Comparison of ENCODE assay signal across 21 cellular contexts in the genomic region with DNA sequence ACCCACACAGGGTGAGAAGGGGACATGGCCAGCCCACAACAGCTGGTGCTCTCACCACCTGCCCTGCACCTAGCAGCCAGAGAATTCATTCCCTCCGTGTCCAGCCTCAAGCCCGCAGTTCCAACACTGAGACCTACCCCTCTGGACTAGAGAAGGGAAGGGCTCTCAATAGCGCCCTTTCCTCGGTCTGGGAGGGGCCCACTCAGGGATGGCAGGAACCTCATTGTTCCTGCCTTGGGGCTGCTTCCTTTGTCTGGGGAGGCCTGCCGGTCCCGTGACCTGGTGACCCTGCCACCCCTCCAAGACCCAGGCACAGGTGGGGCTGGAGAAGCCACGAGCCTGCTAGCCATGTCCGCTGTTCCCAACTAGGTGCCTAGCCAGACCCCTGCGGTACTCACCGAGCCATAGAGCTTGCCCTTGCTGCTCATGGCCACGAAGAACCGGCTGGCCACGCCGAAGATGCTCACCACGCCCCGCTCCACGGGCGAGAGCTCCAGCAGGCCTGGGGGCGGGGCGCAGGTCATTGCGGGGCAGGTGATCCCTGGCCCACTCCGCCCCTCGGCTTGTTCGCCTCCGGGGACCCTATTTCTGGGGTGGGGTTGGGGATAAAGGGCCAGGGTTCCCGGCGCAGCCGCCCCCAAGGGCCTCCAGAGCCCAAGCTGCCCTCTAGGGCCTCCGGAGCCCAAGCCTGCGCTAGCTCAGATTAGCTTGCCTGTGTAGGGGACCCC. TPM values are rescaled to one million over a fixed set of nuclear protein-coding genes. Genes with fewer than 3 reads are reported as not detected.
"Had no signal": no experiment of that assay in that cellular context is flagged by ENCODE, and none has a peak within 500 bp of the region (broad histone marks: within the 10 kb centered on the region; RNA-seq: fewer than 3 reads in every experiment).

No MANE protein-coding gene starts in this region.

- H3K36me3 Mint-ChIP-seq: stimulated activated naive B cell treated with anti-CD40 and anti-IgM and Interleukin-4, amounts not matched to agents 10 μg/mL and 1 μg/mL and 100 μg/mL, for 72 hours; T-cell had no signal

- H3K27ac Mint-ChIP-seq: stimulated activated naive B cell treated with anti-CD40 and anti-IgM and Interleukin-4, amounts not matched to agents 10 μg/mL and 1 μg/mL and 100 μg/mL, for 72 hours; T-cell had no signal

- H3K9me3 ChIP-seq: gastrocnemius medialis, lower lobe of right lung, transverse colon, vagina had no signal

- ATAC-seq: gastrocnemius medialis; heart left ventricle; left cardiac atrium; stimulated activated naive B cell treated with anti-CD40 and anti-IgM and Interleukin-4, amounts not matched to agents 10 μg/mL and 1 μg/mL and 100 μg/mL, for 72 hours; T-cell had no signal

- H3K4me1 Mint-ChIP-seq: T-cell had no signal

- H3K4me3 ChIP-seq: gastrocnemius medialis, heart left ventricle, lower lobe of right lung, transverse colon, vagina had no signal

- H3K27ac ChIP-seq: gastrocnemius medialis, heart left ventricle, lower lobe of right lung, transverse colon, vagina had no signal

- H3K9me3 Mint-ChIP-seq: stimulated activated naive B cell treated with anti-CD40 and anti-IgM and Interleukin-4, amounts not matched to agents 10 μg/mL and 1 μg/mL and 100 μg/mL, for 72 hours; T-cell had no signal

- DNase-seq: activated CD4-positive, alpha-beta T cell treated with anti-CD3 and anti-CD28 coated beads for 1 hour; activated CD4-positive, alpha-beta T cell treated with anti-CD3 and anti-CD28 coated beads, Interleukin-2, amount 50 U/mL, for 4 hours; activated naive CD4-positive, alpha-beta T cell treated with anti-CD3 and anti-CD28 coated beads, Interleukin-2, amount 50 U/mL, for 16 hours; erythroblast; gastrocnemius medialis; heart left ventricle; left cardiac atrium; lower lobe of right lung; midbrain; stimulated activated CD4-positive, alpha-beta T cell treated with anti-CD3 and anti-CD28 coated beads, Interleukin-15, amount 100 ng/mL, for 24 hours; stimulated activated CD4-positive, alpha-beta T cell treated with anti-CD3 and anti-CD28 coated beads, Interleukin-4, amount 100 ng/mL, for 1 hour; stimulated activated naive B cell treated with anti-CD40 and anti-IgM and Interleukin-4, amounts not matched to agents 10 μg/mL and 1 μg/mL and 100 μg/mL, for 72 hours; T-cell; T-helper 9 cell; transverse colon had no signal

- H3K4me1 ChIP-seq: gastrocnemius medialis, lower lobe of right lung, transverse colon, vagina had no signal

- H3K36me3 ChIP-seq: gastrocnemius medialis, heart left ventricle, lower lobe of right lung, transverse colon, vagina had no signal

- H3K4me3 Mint-ChIP-seq: stimulated activated naive B cell treated with anti-CD40 and anti-IgM and Interleukin-4, amounts not matched to agents 10 μg/mL and 1 μg/mL and 100 μg/mL, for 72 hours; T-cell had no signal

RNA-seq across cellular contexts. Expression of a gene that starts 1.4 kb away (rescaled TPM):
- total RNA-seq: chondrocyte, dermis microvascular lymphatic vessel endothelial cell, gastrocnemius medialis, heart left ventricle, left cardiac atrium, lower lobe of right lung, myocyte, subcutaneous adipose tissue, T-cell, transverse colon, vagina had no signal

RNA-seq across cellular contexts. Expression of a gene that starts 45.4 kb away (rescaled TPM):
- total RNA-seq: chondrocyte, dermis microvascular lymphatic vessel endothelial cell, gastrocnemius medialis, heart left ventricle, left cardiac atrium, lower lobe of right lung, myocyte, skeletal muscle tissue, subcutaneous adipose tissue, T-cell, transverse colon, vagina had no signal
